In the genomic region with DNA sequence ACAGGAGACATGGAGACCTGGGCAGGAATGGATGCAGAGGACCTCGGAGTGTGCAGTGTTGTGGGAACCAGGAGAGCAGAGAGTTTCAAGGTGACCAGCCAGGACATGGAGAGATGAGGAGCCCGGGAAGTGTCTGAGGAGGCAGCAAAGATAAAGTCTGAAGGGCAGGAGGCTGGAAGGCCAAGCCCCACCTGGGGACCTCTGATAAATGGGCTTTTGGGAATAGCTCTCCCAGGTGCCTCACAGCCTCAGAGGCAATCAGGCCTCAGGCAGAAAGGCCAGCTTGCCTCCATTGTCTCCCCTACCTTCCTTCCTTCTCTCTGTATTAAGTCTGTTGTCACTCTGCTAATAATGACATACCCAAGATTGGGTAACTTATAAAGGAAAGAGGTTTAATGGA, we compare ENCODE assay signal across 31 cellular contexts.
"Had no signal": no experiment of that assay in that cellular context is flagged by ENCODE, and none has a peak within 500 bp of the region (broad histone marks: within the 10 kb centered on the region; RNA-seq: fewer than 3 reads in every experiment).

No MANE protein-coding gene starts in this region.

- H3K4me3 ChIP-seq: ascending aorta, breast epithelium, cardiac muscle cell, colonic mucosa, dorsolateral prefrontal cortex, esophagus squamous epithelium, gastroesophageal sphincter had no signal

- H3K27ac ChIP-seq: ascending aorta, breast epithelium, cardiac muscle cell, colonic mucosa, dorsolateral prefrontal cortex, epithelial cell of prostate, esophagus squamous epithelium, gastroesophageal sphincter had no signal

- H3K27me3 Mint-ChIP-seq: brain had no signal

- ATAC-seq: activated CD4-positive, alpha-beta T cell treated with anti-CD3 and anti-CD28 coated beads for 36 hours; activated CD8-positive, alpha-beta memory T cell treated with anti-CD3 and anti-CD28 coated beads, Interleukin-2, amount 10 ng/mL, durations not matched to agents 7 days and 5 days; activated CD8-positive, alpha-beta T cell treated with anti-CD3 and anti-CD28 coated beads, Interleukin-2, amount 10 ng/mL, durations not matched to agents 7 days and 5 days; activated naive CD8-positive, alpha-beta T cell treated with anti-CD3 and anti-CD28 coated beads, Interleukin-2, amount 50 U/mL, for 24 hours; gastroesophageal sphincter had no signal

- H3K4me1 Mint-ChIP-seq: activated CD4-positive, alpha-beta T cell treated with anti-CD3 and anti-CD28 coated beads for 36 hours; activated CD4-positive, alpha-beta T cell treated with anti-CD3 and anti-CD28 coated beads, Interleukin-2, amount 10 ng/mL, durations not matched to agents 24 days and 14 days; activated naive CD4-positive, alpha-beta T cell treated with anti-CD3 and anti-CD28 coated beads, Interleukin-2, amount 50 U/mL, for 24 hours; activated naive CD8-positive, alpha-beta T cell treated with anti-CD3 and anti-CD28 coated beads for 36 hours; activated naive CD8-positive, alpha-beta T cell treated with anti-CD3 and anti-CD28 coated beads, Interleukin-2, amount 50 U/mL, for 24 hours had no signal

- H3K36me3 Mint-ChIP-seq: activated CD4-positive, alpha-beta memory T cell treated with anti-CD3 and anti-CD28 coated beads for 36 hours; activated CD8-positive, alpha-beta memory T cell treated with anti-CD3 and anti-CD28 coated beads, Interleukin-2, amount 10 ng/mL, durations not matched to agents 7 days and 5 days; activated naive CD4-positive, alpha-beta T cell treated with anti-CD3 and anti-CD28 coated beads, Interleukin-2, amount 50 U/mL, for 24 hours; activated naive CD8-positive, alpha-beta T cell treated with anti-CD3 and anti-CD28 coated beads for 36 hours; brain had no signal

- H3K36me3 ChIP-seq: ascending aorta, breast epithelium, cardiac muscle cell, colonic mucosa, esophagus squamous epithelium, gastroesophageal sphincter had no signal

- H3K4me3 Mint-ChIP-seq: activated CD4-positive, alpha-beta memory T cell treated with anti-CD3 and anti-CD28 coated beads for 36 hours; activated CD4-positive, alpha-beta T cell treated with anti-CD3 and anti-CD28 coated beads for 36 hours; activated CD4-positive, alpha-beta T cell treated with anti-CD3 and anti-CD28 coated beads, Interleukin-2, amount 10 ng/mL, durations not matched to agents 24 days and 14 days; activated CD8-positive, alpha-beta memory T cell treated with anti-CD3 and anti-CD28 coated beads, Interleukin-2, amount 10 ng/mL, durations not matched to agents 7 days and 5 days; activated CD8-positive, alpha-beta T cell treated with anti-CD3 and anti-CD28 coated beads, Interleukin-2, amount 10 ng/mL, durations not matched to agents 7 days and 5 days; activated naive CD4-positive, alpha-beta T cell treated with anti-CD3 and anti-CD28 coated beads for 36 hours; activated naive CD4-positive, alpha-beta T cell treated with anti-CD3 and anti-CD28 coated beads, Interleukin-2, amount 50 U/mL, for 24 hours; activated naive CD8-positive, alpha-beta T cell treated with anti-CD3 and anti-CD28 coated beads for 36 hours; activated naive CD8-positive, alpha-beta T cell treated with anti-CD3 and anti-CD28 coated beads, Interleukin-2, amount 50 U/mL, for 24 hours; activated T-helper 1 cell treated with anti-CD3 and anti-CD28 coated beads, Interleukin-12 subunit alpha, Interleukin-12 subunit beta, Interleukin-2, Interleukin-4 antibody, amounts not matched to agents 30 ng/mL and 10 ng/mL and 1 ng/mL, durations not matched to agents 14 hours and 24 hours and 36 hours; brain had no signal

- DNase-seq: activated CD4-positive, alpha-beta memory T cell treated with anti-CD3 and anti-CD28 coated beads for 36 hours; activated CD4-positive, alpha-beta T cell treated with anti-CD3 and anti-CD28 coated beads for 36 hours; activated CD4-positive, alpha-beta T cell treated with anti-CD3 and anti-CD28 coated beads, Interleukin-2, amount 10 ng/mL, durations not matched to agents 24 days and 14 days; activated CD4-positive, CD25-positive, alpha-beta regulatory T cell; activated CD4-positive, CD25-positive, alpha-beta regulatory T cell treated with anti-CD3 and anti-CD28 coated beads, Interleukin-2, amount 50 U/mL, for 72 hours; activated CD8-positive, alpha-beta memory T cell treated with anti-CD3 and anti-CD28 coated beads, Interleukin-2, amount 10 ng/mL, durations not matched to agents 7 days and 5 days; activated CD8-positive, alpha-beta memory T cell treated with anti-CD3 and anti-CD28 coated beads, Interleukin-2, amount 50 U/mL, for 4 hours; activated CD8-positive, alpha-beta T cell treated with anti-CD3 and anti-CD28 coated beads, Interleukin-2, amount 10 ng/mL, durations not matched to agents 7 days and 5 days; activated effector memory CD4-positive, alpha-beta T cell treated with anti-CD3 and anti-CD28 coated beads, Interleukin-2, amount 50 U/mL, for 16 hours; activated naive CD4-positive, alpha-beta T cell treated with anti-CD3 and anti-CD28 coated beads for 36 hours; activated naive CD8-positive, alpha-beta T cell treated with anti-CD3 and anti-CD28 coated beads for 36 hours; activated naive CD8-positive, alpha-beta T cell treated with anti-CD3 and anti-CD28 coated beads, Interleukin-2, amount 50 U/mL, for 24 hours; activated T-cell treated with anti-CD3 and anti-CD28 coated beads, Interleukin-2, amount 50 U/mL, for 1 hour; activated T-cell treated with anti-CD3 and anti-CD28 coated beads, Interleukin-2, amount 50 U/mL, for 48 hours; central memory CD4-positive, alpha-beta T cell; cerebellar nuclear complex; colonic mucosa; dorsolateral prefrontal cortex; effector CD4-positive, alpha-beta T cell; esophagus squamous epithelium; foreskin melanocyte; T-helper 2 cell had no signal

- H3K9me3 ChIP-seq: ascending aorta, breast epithelium, colonic mucosa, esophagus squamous epithelium, gastroesophageal sphincter had no signal

- H3K9me3 Mint-ChIP-seq: activated CD4-positive, alpha-beta memory T cell treated with anti-CD3 and anti-CD28 coated beads for 36 hours; activated CD4-positive, alpha-beta T cell treated with anti-CD3 and anti-CD28 coated beads, Interleukin-2, amount 10 ng/mL, durations not matched to agents 24 days and 14 days; activated naive CD4-positive, alpha-beta T cell treated with anti-CD3 and anti-CD28 coated beads for 36 hours; activated naive CD4-positive, alpha-beta T cell treated with anti-CD3 and anti-CD28 coated beads, Interleukin-2, amount 50 U/mL, for 24 hours; activated naive CD8-positive, alpha-beta T cell treated with anti-CD3 and anti-CD28 coated beads for 36 hours; activated naive CD8-positive, alpha-beta T cell treated with anti-CD3 and anti-CD28 coated beads, Interleukin-2, amount 50 U/mL, for 24 hours; activated T-helper 1 cell treated with anti-CD3 and anti-CD28 coated beads, Interleukin-12 subunit alpha, Interleukin-12 subunit beta, Interleukin-2, Interleukin-4 antibody, amounts not matched to agents 30 ng/mL and 10 ng/mL and 1 ng/mL, durations not matched to agents 14 hours and 24 hours and 36 hours; activated T-helper 2 cell treated with anti-CD3 and anti-CD28 coated beads, Interferon-gamma antibody, Interleukin-2, Interleukin-4, amounts not matched to agents 10 μg/mL and 5 μg/mL and 100 μg/mL, durations not matched to agents 14 hours and 24 hours and 36 hours; brain had no signal

- H3K27me3 ChIP-seq: ascending aorta, breast epithelium, cardiac muscle cell, colonic mucosa, dorsolateral prefrontal cortex, gastroesophageal sphincter had no signal

- H3K4me1 ChIP-seq: breast epithelium, colonic mucosa had no signal

- H3K27ac Mint-ChIP-seq: activated CD4-positive, alpha-beta memory T cell treated with anti-CD3 and anti-CD28 coated beads for 36 hours; activated CD4-positive, alpha-beta T cell treated with anti-CD3 and anti-CD28 coated beads for 36 hours; activated CD4-positive, alpha-beta T cell treated with anti-CD3 and anti-CD28 coated beads, Interleukin-2, amount 10 ng/mL, durations not matched to agents 24 days and 14 days; activated CD8-positive, alpha-beta memory T cell treated with anti-CD3 and anti-CD28 coated beads, Interleukin-2, amount 10 ng/mL, durations not matched to agents 7 days and 5 days; activated CD8-positive, alpha-beta T cell treated with anti-CD3 and anti-CD28 coated beads, Interleukin-2, amount 10 ng/mL, durations not matched to agents 7 days and 5 days; activated naive CD4-positive, alpha-beta T cell treated with anti-CD3 and anti-CD28 coated beads for 36 hours; activated naive CD4-positive, alpha-beta T cell treated with anti-CD3 and anti-CD28 coated beads, Interleukin-2, amount 50 U/mL, for 24 hours; activated naive CD8-positive, alpha-beta T cell treated with anti-CD3 and anti-CD28 coated beads for 36 hours; activated naive CD8-positive, alpha-beta T cell treated with anti-CD3 and anti-CD28 coated beads, Interleukin-2, amount 50 U/mL, for 24 hours; activated T-helper 1 cell treated with anti-CD3 and anti-CD28 coated beads, Interleukin-12 subunit alpha, Interleukin-12 subunit beta, Interleukin-2, Interleukin-4 antibody, amounts not matched to agents 30 ng/mL and 10 ng/mL and 1 ng/mL, durations not matched to agents 14 hours and 24 hours and 36 hours; activated T-helper 2 cell treated with anti-CD3 and anti-CD28 coated beads, Interferon-gamma antibody, Interleukin-2, Interleukin-4, amounts not matched to agents 10 μg/mL and 5 μg/mL and 100 μg/mL, durations not matched to agents 14 hours and 24 hours and 36 hours; brain had no signal
